ENCODE assay signal across 23 cellular contexts in the genomic region with DNA sequence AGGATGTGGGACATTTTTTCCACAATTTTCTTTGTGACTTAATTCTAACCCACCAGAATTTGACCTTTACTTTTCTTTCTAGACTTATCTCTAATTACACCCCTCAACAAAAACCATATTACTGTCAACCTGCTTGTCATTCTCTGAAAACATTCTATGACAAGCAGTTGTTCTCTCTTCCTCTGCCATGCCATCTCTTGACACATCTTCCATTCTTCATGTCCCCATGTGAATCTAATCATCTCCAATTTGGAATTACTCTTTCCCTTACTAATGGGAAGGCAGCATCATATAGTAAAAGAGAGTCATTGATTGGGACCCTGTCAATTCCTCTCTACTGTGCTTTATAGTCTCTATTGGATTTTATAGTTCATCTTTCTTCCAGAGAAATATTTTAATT.
"Had no signal": no experiment of that assay in that cellular context is flagged by ENCODE, and none has a peak within 500 bp of the region (broad histone marks: within the 10 kb centered on the region; RNA-seq: fewer than 3 reads in every experiment).

No MANE protein-coding gene starts in this region.

- H3K36me3 ChIP-seq: stomach, suprapubic skin, thoracic aorta, thyroid gland, tibial artery, tibial nerve, transverse colon, upper lobe of left lung, upper lobe of right lung, uterus, vagina had no signal

- H3K4me3 ChIP-seq: stomach, suprapubic skin, testis, thoracic aorta, thyroid gland, tibial artery, tibial nerve, transverse colon, upper lobe of left lung, upper lobe of right lung, uterus, vagina had no signal

- H3K27me3 ChIP-seq: stomach, suprapubic skin, testis, thyroid gland, tibial artery, tibial nerve, transverse colon, upper lobe of left lung, upper lobe of right lung, vagina had no signal

- DNase-seq: stimulated activated CD4-positive, alpha-beta T cell treated with anti-CD3 and anti-CD28 coated beads, Interleukin-2, amount 100 ng/mL, for 48 hours; stimulated activated CD4-positive, alpha-beta T cell treated with anti-CD3 and anti-CD28 coated beads, Interleukin-4, amount 100 ng/mL, for 1 hour; stimulated activated CD4-positive, alpha-beta T cell treated with anti-CD3 and anti-CD28 coated beads, Interleukin-4, amount 100 ng/mL, for 24 hours; stimulated activated CD4-positive, alpha-beta T cell treated with anti-CD3 and anti-CD28 coated beads, Interleukin-4, amount 100 ng/mL, for 4 hours; stimulated activated CD8-positive, alpha-beta memory T cell treated with anti-CD3 and anti-CD28 coated beads, Interleukin-4, amount 100 ng/mL, for 48 hours; stimulated activated naive CD4-positive, alpha-beta T cell; stimulated activated naive CD4-positive, alpha-beta T cell treated with Interleukin-2 at 50 U/mL for 16 hours; stimulated activated naive CD8-positive, alpha-beta T cell treated with anti-CD3 and anti-CD28 coated beads, Interleukin-15, amount 100 ng/mL, for 72 hours; stimulated activated naive CD8-positive, alpha-beta T cell treated with anti-CD3 and anti-CD28 coated beads, Interleukin-15, Interleukin-2, amounts not matched to agents 100 U/mL and 50 U/mL, for 24 hours; stomach; substantia nigra; testis; thyroid gland; tibial artery; transverse colon; trophoblast cell; upper lobe of left lung; upper lobe of right lung; uterus had no signal

- H3K27ac ChIP-seq: stomach, suprapubic skin, testis, thoracic aorta, thyroid gland, tibial artery, tibial nerve, upper lobe of left lung, upper lobe of right lung, vagina had no signal

- H3K9me3 ChIP-seq: stomach, suprapubic skin, testis, thoracic aorta, thyroid gland, tibial artery, tibial nerve, transverse colon, upper lobe of left lung, upper lobe of right lung, uterus, vagina had no signal
